In genomic region chr11:118740892-118741291, GRCh38 we compare ENCODE assay signal across 23 cellular contexts.
"Had no signal": no experiment of that assay in that cellular context is flagged by ENCODE, and none has a peak within 500 bp of the region (broad histone marks: within the 10 kb centered on the region; RNA-seq: fewer than 3 reads in every experiment).

No MANE protein-coding gene starts in this region.

- H3K27ac ChIP-seq: colonic mucosa, dorsolateral prefrontal cortex, gastrocnemius medialis, neutrophil, ovary, prostate gland, thoracic aorta, upper lobe of right lung had no signal

- H3K9me3 ChIP-seq: colonic mucosa, gastrocnemius medialis, neutrophil, ovary, prostate gland, thoracic aorta, upper lobe of right lung had no signal

- H3K4me1 ChIP-seq: colonic mucosa, gastrocnemius medialis, prostate gland, upper lobe of right lung had no signal

- ATAC-seq: effector memory CD8-positive, alpha-beta T cell; esophagus mucosa; gastrocnemius medialis; left ventricle myocardium superior; natural killer cell treated with Interleukin-12 subunit alpha and Interleukin-12 subunit beta and Interleukin-15 and Interleukin-18, amount 100 ng/mL, for 72 hours; upper lobe of right lung had no signal

- DNase-seq: activated CD4-positive, alpha-beta T cell treated with anti-CD3 and anti-CD28 coated beads for 4 hours; activated CD4-positive, alpha-beta T cell treated with anti-CD3 and anti-CD28 coated beads, Interleukin-2, amount 50 U/mL, for 48 hours; activated CD4-positive, CD25-positive, alpha-beta regulatory T cell; activated naive CD4-positive, alpha-beta T cell treated with Interleukin-2 at 50 U/mL for 16 hours; activated naive CD8-positive, alpha-beta T cell treated with anti-CD3 and anti-CD28 coated beads for 36 hours; activated T-cell treated with anti-CD3 and anti-CD28 coated beads, Interleukin-2, amount 50 U/mL, for 48 hours; amniotic stem cell; colonic mucosa; dorsolateral prefrontal cortex; effector memory CD8-positive, alpha-beta T cell; gastrocnemius medialis; hypothalamus; left ventricle myocardium superior; ovary; stimulated activated CD4-positive, alpha-beta T cell treated with anti-CD3 and anti-CD28 coated beads, Interleukin-2, amount 100 ng/mL, for 48 hours; stimulated activated naive CD4-positive, alpha-beta T cell; T1000; upper lobe of right lung had no signal

- H3K36me3 ChIP-seq: colonic mucosa, gastrocnemius medialis, neutrophil, ovary, prostate gland, thoracic aorta, upper lobe of right lung had no signal

- H3K4me3 ChIP-seq: colonic mucosa, dorsolateral prefrontal cortex, gastrocnemius medialis, ovary, prostate gland, thoracic aorta, upper lobe of right lung had no signal

- H3K27me3 ChIP-seq: colonic mucosa, dorsolateral prefrontal cortex, gastrocnemius medialis, neutrophil, ovary, upper lobe of right lung had no signal
